In the genomic region with DNA sequence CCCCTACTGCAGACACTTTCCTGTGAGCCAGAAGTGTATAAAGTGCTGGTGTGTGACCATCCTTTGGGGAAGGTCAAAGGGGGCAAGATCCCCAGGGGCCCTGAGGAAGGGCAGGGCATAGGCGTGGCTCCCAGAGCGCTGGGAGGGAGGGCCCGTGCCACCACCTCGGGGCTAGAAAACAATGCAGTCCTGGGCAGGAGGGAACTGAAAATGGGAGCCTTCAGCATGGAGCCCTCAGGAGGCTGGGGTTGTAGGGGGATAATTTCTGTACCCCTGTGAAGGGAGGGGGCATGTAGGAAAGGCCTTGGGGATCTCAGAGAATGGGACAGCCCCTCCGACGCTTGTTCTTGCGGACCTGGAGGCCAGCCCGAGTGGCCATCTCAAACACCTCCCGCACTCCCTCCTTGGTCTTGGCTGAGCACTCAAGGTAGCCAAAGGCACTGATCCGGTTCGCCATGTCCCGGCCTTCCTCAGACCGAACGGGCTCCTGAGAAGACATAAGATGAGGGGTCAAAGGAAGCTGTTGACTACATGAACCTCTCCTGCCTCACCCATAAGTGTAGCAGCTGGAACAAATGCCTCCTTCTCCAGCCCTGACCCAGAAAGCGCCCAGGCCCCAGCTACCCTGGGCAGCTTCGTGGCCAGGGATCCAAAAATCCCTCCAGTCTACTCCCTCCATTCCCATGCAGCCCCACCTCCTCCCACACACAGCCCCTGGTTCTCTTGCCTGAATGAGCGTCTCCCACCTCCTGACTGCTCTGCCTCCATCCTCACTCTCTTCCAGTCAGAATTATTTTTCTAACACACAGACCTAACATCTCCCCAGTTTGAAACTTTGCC, we compare ENCODE assay signal across 8 cellular contexts. TPM values are rescaled to one million over a fixed set of nuclear protein-coding genes. Genes with fewer than 3 reads are reported as not detected.
DNase-seq lines count a peak whose midpoint lies in the region; ATAC-seq, FAIRE-seq and TF ChIP-seq lines count a peak whose summit lies in the region.

No MANE protein-coding gene starts in this region.

- H3K4me3 ChIP-seq in Caco-2 (ENCODE audit: low read depth, low read length) (no peak overlapping the region), SK-N-MC (no peak overlapping the region; the same call in 1 of the 2 replicates)

- TF ChIP-seq POLR2A in H54 (IDR thresholded peaks at IDR 0.05; ENCODE audit: low read depth, low read length) = no peak

- no peaks in the 10 kb centered on the region for H3K9me3 ChIP-seq in Caco-2
- H3K9me3 ChIP-seq in SK-N-MC (ENCODE audit: low read depth, low read length) = no peaks in the 10 kb centered on the region

- no peak overlapping the region for H3K4me3 Mint-ChIP-seq in Caco-2 (ENCODE audit: unreplicated experiment)

- peaks cover 27% of the 10 kb centered on the region for H3K4me1 Mint-ChIP-seq in Caco-2 (ENCODE audit: low read depth, unreplicated experiment)

- no peak for DNase-seq in Caco-2
- no peak for DNase-seq in SK-N-MC (ENCODE audit: low read depth, low spot score)
- DNase-seq in foreskin keratinocyte = peak in 1 of 2 donors; percentile 10
- DNase-seq in putamen (ENCODE audit: low spot score) = peak; percentile 12
- no peak for DNase-seq in HPDE6-E6E7 (ENCODE audit: extremely low spot score)
- no peak for DNase-seq in H54 (ENCODE audit: insufficient read length, low spot score)
- no peak for DNase-seq in NCI-H1048 (lab: John Stamatoyannopoulos, UW)
- no peak for DNase-seq in DMS79 treated with DMSO at 0.1 percent for 48 hours (lab: John Stamatoyannopoulos, UW)

- H3K27ac ChIP-seq in SK-N-MC (peak overlapping the region; percentile 86), foreskin keratinocyte (peak overlapping the region; percentile 76)

- no peak for ATAC-seq in foreskin keratinocyte

- no peaks in the 10 kb centered on the region for H3K27me3 Mint-ChIP-seq in Caco-2 (ENCODE audit: insufficient read depth, unreplicated experiment)

- POLR2A ChIA-PET in Caco-2 (lab: Charles Lee) = no interaction called here

- no peaks in the 10 kb centered on the region for H3K27me3 ChIP-seq in Caco-2 (replicated peaks; ENCODE audit: control insufficient read depth, insufficient read depth, low read length)
- H3K27me3 ChIP-seq in foreskin keratinocyte = no peaks in the 10 kb centered on the region

- no peak for FAIRE-seq in H54 (lab: Jason Lieb, UNC)

- H3K4me1 ChIP-seq in Caco-2 (peaks cover 66% of the 10 kb centered on the region), foreskin keratinocyte (peaks cover 28% of the 10 kb centered on the region)

- no peaks in the 10 kb centered on the region for H3K9me3 Mint-ChIP-seq in Caco-2 (ENCODE audit: unreplicated experiment)

- BruUV-seq in Caco-2 (replicated peaks; lab: Mats Ljungman, UMichigan) = no TSS peak

- intact Hi-C loops in Caco-2 (cut with micrococcal nuclease; ENCODE audit: unreplicated experiment) = no loop called here

- CTCF ChIA-PET in Caco-2 (lab: Charles Lee) = no interaction called here

- H3K36me3 Mint-ChIP-seq in Caco-2 (ENCODE audit: insufficient read depth, unreplicated experiment) = peaks cover 73% of the 10 kb centered on the region

- peaks cover 1% of the 10 kb centered on the region; the same call in 1 of the 2 replicates for H3K36me3 ChIP-seq in Caco-2 (ENCODE audit: control insufficient read depth, insufficient read depth, low read length)
- H3K36me3 ChIP-seq in SK-N-MC (ENCODE audit: insufficient read depth, low read length) = peaks cover 42% of the 10 kb centered on the region

- TF ChIP-seq CTCF in Caco-2 (IDR thresholded peaks at IDR 0.05; ENCODE audit: insufficient read depth in 1 of 2, low read depth in 1 of 2, low read length in 1 of 2, severe bottlenecking in 1 of 2, unreplicated experiment in 1 of 2) = no peak
- TF ChIP-seq CTCF in foreskin keratinocyte (conservative IDR thresholded peaks at IDR 0.05) = no peak

- peak overlapping the region; percentile 52 for H3K9ac ChIP-seq in SK-N-MC (ENCODE audit: insufficient read length)

- peak overlapping the region; percentile 72 for H3K27ac Mint-ChIP-seq in Caco-2 (ENCODE audit: unreplicated experiment)

RNA-seq across cellular contexts. Expression of a gene that starts 5.5 kb away (rescaled TPM):
- total RNA-seq in Caco-2 (2022) = 128 and 134 TPM in 2 replicates
- total RNA-seq in foreskin keratinocyte = 523 and 542 TPM in 2 replicates
- polyA plus RNA-seq in foreskin keratinocyte = 728 and 811 TPM in 2 replicates

RNA-seq across cellular contexts. Expression of a gene that starts 13.7 kb away (rescaled TPM):
- 1.1 and 1.5 TPM in 2 replicates for total RNA-seq in Caco-2 (2022)
- 6.0 and 6.3 TPM in 2 replicates for total RNA-seq in foreskin keratinocyte
- 9.2 and 10.1 TPM in 2 replicates for polyA plus RNA-seq in foreskin keratinocyte

RNA-seq across cellular contexts. Expression of a gene that starts 27.0 kb away (rescaled TPM):
- total RNA-seq in Caco-2 (2022) (89.8 and 102 TPM in 2 replicates), foreskin keratinocyte (68.8 and 74.7 TPM in 2 replicates)
- polyA plus RNA-seq in foreskin keratinocyte = 83.8 and 87.6 TPM in 2 replicates
